1 cellular context compared by ENCODE assay signal in the genomic region with DNA sequence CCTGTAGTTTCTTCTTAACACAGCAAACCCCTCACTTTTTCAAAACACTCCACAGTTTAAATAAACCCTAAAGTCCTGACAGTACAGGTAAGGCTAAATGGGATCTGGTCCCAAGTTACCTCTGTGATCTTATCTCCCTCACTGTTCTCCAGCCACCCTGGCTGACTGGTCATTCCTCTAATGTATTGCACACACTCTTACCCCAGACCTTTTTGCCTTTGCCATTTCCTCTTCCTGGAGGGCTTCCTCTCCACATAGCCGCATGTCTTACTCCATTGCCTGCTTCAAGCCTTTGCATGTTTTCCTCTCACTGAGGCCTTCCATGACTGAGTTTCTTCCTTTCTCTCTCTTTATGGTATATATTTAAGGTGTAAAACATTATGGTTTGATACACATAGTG.
TF ChIP-seq lines count a peak whose summit lies in the region.

No MANE protein-coding gene starts in this region.

TF ChIP-seq in SK-N-SH, 30 proteins besides CTCF, POLR2A, EP300 and RAD21:
- TF ChIP-seq, protein P1, sequence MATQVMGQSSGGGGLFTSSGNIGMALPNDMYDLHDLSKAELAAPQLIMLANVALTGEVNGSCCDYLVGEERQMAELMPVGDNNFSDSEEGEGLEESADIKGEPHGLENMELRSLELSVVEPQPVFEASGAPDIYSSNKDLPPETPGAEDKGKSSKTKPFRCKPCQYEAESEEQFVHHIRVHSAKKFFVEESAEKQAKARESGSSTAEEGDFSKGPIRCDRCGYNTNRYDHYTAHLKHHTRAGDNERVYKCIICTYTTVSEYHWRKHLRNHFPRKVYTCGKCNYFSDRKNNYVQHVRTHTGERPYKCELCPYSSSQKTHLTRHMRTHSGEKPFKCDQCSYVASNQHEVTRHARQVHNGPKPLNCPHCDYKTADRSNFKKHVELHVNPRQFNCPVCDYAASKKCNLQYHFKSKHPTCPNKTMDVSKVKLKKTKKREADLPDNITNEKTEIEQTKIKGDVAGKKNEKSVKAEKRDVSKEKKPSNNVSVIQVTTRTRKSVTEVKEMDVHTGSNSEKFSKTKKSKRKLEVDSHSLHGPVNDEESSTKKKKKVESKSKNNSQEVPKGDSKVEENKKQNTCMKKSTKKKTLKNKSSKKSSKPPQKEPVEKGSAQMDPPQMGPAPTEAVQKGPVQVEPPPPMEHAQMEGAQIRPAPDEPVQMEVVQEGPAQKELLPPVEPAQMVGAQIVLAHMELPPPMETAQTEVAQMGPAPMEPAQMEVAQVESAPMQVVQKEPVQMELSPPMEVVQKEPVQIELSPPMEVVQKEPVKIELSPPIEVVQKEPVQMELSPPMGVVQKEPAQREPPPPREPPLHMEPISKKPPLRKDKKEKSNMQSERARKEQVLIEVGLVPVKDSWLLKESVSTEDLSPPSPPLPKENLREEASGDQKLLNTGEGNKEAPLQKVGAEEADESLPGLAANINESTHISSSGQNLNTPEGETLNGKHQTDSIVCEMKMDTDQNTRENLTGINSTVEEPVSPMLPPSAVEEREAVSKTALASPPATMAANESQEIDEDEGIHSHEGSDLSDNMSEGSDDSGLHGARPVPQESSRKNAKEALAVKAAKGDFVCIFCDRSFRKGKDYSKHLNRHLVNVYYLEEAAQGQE (IDR thresholded peaks at IDR 0.05; ENCODE audit: low read depth, low read length) = no peak
- no peak for TF ChIP-seq POLR2AphosphoS5 (IDR thresholded peaks at IDR 0.05; ENCODE audit: low read depth, low read length)
- TF ChIP-seq, protein P2, sequence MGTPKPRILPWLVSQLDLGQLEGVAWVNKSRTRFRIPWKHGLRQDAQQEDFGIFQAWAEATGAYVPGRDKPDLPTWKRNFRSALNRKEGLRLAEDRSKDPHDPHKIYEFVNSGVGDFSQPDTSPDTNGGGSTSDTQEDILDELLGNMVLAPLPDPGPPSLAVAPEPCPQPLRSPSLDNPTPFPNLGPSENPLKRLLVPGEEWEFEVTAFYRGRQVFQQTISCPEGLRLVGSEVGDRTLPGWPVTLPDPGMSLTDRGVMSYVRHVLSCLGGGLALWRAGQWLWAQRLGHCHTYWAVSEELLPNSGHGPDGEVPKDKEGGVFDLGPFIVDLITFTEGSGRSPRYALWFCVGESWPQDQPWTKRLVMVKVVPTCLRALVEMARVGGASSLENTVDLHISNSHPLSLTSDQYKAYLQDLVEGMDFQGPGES (IDR thresholded peaks at IDR 0.05; ENCODE audit: low read depth, low read length) = no peak
- no peak for TF ChIP-seq NRF1 (IDR thresholded peaks at IDR 0.05; ENCODE audit: low read depth, low read length)
- TF ChIP-seq NFIC (IDR thresholded peaks at IDR 0.05; ENCODE audit: borderline replicate concordance) = no peak
- no peak for TF ChIP-seq FOXM1 (IDR thresholded peaks at IDR 0.05; ENCODE audit: low read depth)
- TF ChIP-seq, protein P3, sequence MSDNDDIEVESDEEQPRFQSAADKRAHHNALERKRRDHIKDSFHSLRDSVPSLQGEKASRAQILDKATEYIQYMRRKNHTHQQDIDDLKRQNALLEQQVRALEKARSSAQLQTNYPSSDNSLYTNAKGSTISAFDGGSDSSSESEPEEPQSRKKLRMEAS (IDR thresholded peaks at IDR 0.05; ENCODE audit: low read depth) = no peak
- TF ChIP-seq RCOR1 (IDR thresholded peaks at IDR 0.05; ENCODE audit: low read length) = no peak
- TF ChIP-seq MEF2A (IDR thresholded peaks at IDR 0.05; ENCODE audit: borderline replicate concordance, low read depth) = no peak
- TF ChIP-seq FOXJ3 (CRISPR knock-in tag; IDR thresholded peaks at IDR 0.05) = no peak
- no peak for TF ChIP-seq YY1 (IDR thresholded peaks at IDR 0.05; ENCODE audit: low read depth)
- no peak for TF ChIP-seq GATA2 (CRISPR knock-in tag; IDR thresholded peaks at IDR 0.05)
- TF ChIP-seq EZH2phosphoT487 (IDR thresholded peaks at IDR 0.05; ENCODE audit: borderline replicate concordance, low read depth) = no peak
